13 cellular contexts compared by ENCODE assay signal in the genomic region with DNA sequence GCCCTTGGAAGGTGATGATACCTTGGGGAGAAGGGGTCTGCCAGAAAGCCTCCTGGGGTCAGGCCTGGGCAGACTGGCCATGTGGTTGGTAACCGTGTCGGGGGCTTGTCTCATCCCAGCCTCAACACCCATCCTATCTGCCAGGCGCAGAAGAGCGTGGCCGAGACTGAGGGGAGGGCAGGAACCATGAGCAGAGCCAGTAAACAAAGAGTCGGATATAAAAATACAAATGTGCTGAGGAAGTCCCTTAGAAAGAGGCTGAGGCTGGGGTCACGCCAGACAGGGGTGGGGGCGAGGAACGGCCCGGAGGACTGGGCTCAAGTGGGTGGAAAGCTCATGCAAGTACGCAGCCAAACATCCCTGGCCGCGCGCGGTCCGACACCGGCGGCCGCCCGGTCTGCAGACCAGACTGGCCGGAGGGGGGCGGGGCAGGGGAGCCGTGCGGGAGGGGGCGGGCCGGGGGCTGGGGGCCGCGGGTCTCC. TPM values are rescaled to one million over a fixed set of nuclear protein-coding genes. Genes with fewer than 3 reads are reported as not detected.
DNase-seq lines count a peak whose midpoint lies in the region; ATAC-seq and TF ChIP-seq lines count a peak whose summit lies in the region.
"Had no signal": no experiment of that assay in that cellular context is flagged by ENCODE, and none has a peak within 500 bp of the region (broad histone marks: within the 10 kb centered on the region; RNA-seq: fewer than 3 reads in every experiment).

No MANE protein-coding gene starts in this region.

- H3K27ac Mint-ChIP-seq in activated naive CD4-positive, alpha-beta T cell treated with anti-CD3 and anti-CD28 coated beads, Interleukin-2, amount 50 U/mL, for 24 hours, result no peak overlapping the region
- H3K27ac Mint-ChIP-seq in immature natural killer cell, result no peak overlapping the region
- H3K27ac Mint-ChIP-seq in stimulated activated naive B cell treated with anti-CD40 and anti-IgM and Interleukin-4, amounts not matched to agents 10 μg/mL and 1 μg/mL and 100 μg/mL, for 72 hours, result no peak overlapping the region

- H3K4me1 ChIP-seq in BE2C, result no peaks in the 10 kb centered on the region
- peaks cover 3% of the 10 kb centered on the region for H3K4me1 ChIP-seq in foreskin keratinocyte

- no peak for ATAC-seq in stimulated activated naive B cell treated with anti-CD40 and anti-IgM and Interleukin-4, amounts not matched to agents 10 μg/mL and 1 μg/mL and 100 μg/mL, for 72 hours (replicated peaks)
- ATAC-seq in foreskin keratinocyte (no peak), GM18870 (IDR thresholded peaks at IDR 0.05; ENCODE audit: unreplicated experiment) (no peak)

- no peaks in the 10 kb centered on the region for H3K9me3 ChIP-seq in BE2C

- peaks cover 26% of the 10 kb centered on the region for H3K4me1 Mint-ChIP-seq in activated naive CD4-positive, alpha-beta T cell treated with anti-CD3 and anti-CD28 coated beads, Interleukin-2, amount 50 U/mL, for 24 hours
- H3K4me1 Mint-ChIP-seq in immature natural killer cell, result peaks cover 21 to 22% of the 10 kb centered on the region in 2 donors
- peaks cover 17 to 18% of the 10 kb centered on the region in 2 donors for H3K4me1 Mint-ChIP-seq in stimulated activated naive B cell treated with anti-CD40 and anti-IgM and Interleukin-4, amounts not matched to agents 10 μg/mL and 1 μg/mL and 100 μg/mL, for 72 hours

- H3K27me3 ChIP-seq in BE2C (peaks cover 5% of the 10 kb centered on the region; the same call in 1 of the 2 replicates), foreskin keratinocyte (peaks cover 39% of the 10 kb centered on the region)

- TF ChIP-seq CTCF in BE2C (IDR thresholded peaks at IDR 0.05; ENCODE audit: low read depth, low read length) (no peak), foreskin keratinocyte (conservative IDR thresholded peaks at IDR 0.05) (no peak)

- H3K36me3 Mint-ChIP-seq in activated naive CD4-positive, alpha-beta T cell treated with anti-CD3 and anti-CD28 coated beads, Interleukin-2, amount 50 U/mL, for 24 hours, result peaks cover 7% of the 10 kb centered on the region
- no peaks in the 10 kb centered on the region for H3K36me3 Mint-ChIP-seq in immature natural killer cell
- H3K36me3 Mint-ChIP-seq in stimulated activated naive B cell treated with anti-CD40 and anti-IgM and Interleukin-4, amounts not matched to agents 10 μg/mL and 1 μg/mL and 100 μg/mL, for 72 hours, result peaks cover 9 to 22% of the 10 kb centered on the region in 2 donors

- H3K9me3 Mint-ChIP-seq in activated naive CD4-positive, alpha-beta T cell treated with anti-CD3 and anti-CD28 coated beads, Interleukin-2, amount 50 U/mL, for 24 hours, result no peaks in the 10 kb centered on the region
- H3K9me3 Mint-ChIP-seq in immature natural killer cell, result no peaks in the 10 kb centered on the region
- H3K9me3 Mint-ChIP-seq in stimulated activated naive B cell treated with anti-CD40 and anti-IgM and Interleukin-4, amounts not matched to agents 10 μg/mL and 1 μg/mL and 100 μg/mL, for 72 hours, result no peaks in the 10 kb centered on the region

- H3K27ac ChIP-seq in foreskin keratinocyte, result no peak overlapping the region
- H3K27ac ChIP-seq: HL-60 had no signal

- no peak for DNase-seq in activated naive CD4-positive, alpha-beta T cell (lab: John Stamatoyannopoulos, UW)
- DNase-seq in NCI-H69 (lab: John Stamatoyannopoulos, UW) (peak; percentile 41), immature natural killer cell (no peak), BE2C (no peak), foreskin keratinocyte (no peak)
- no peak for DNase-seq in stimulated activated naive B cell treated with anti-CD40 and anti-IgM and Interleukin-4, amounts not matched to agents 10 μg/mL and 1 μg/mL and 100 μg/mL, for 72 hours
- DNase-seq: cerebellar nuclear complex, NCI-H446 had no signal

- H3K4me3 ChIP-seq in BE2C (ENCODE audit: low read depth, low read length), result no peak overlapping the region

- peak overlapping the region; percentile 77 for H3K4me3 Mint-ChIP-seq in activated naive CD4-positive, alpha-beta T cell treated with anti-CD3 and anti-CD28 coated beads, Interleukin-2, amount 50 U/mL, for 24 hours
- H3K4me3 Mint-ChIP-seq in immature natural killer cell, result peak overlapping the region in 4 of 5 donors; percentile 35 to 80 (median 71)
- H3K4me3 Mint-ChIP-seq in stimulated activated naive B cell treated with anti-CD40 and anti-IgM and Interleukin-4, amounts not matched to agents 10 μg/mL and 1 μg/mL and 100 μg/mL, for 72 hours, result peak overlapping the region; percentile 52 to 65

- H3K27me3 Mint-ChIP-seq in activated naive CD4-positive, alpha-beta T cell treated with anti-CD3 and anti-CD28 coated beads, Interleukin-2, amount 50 U/mL, for 24 hours, result peaks cover 17% of the 10 kb centered on the region
- peaks cover 3 to 14% (median 12%) of the 10 kb centered on the region in 3 donors for H3K27me3 Mint-ChIP-seq in immature natural killer cell (ENCODE audit: low read depth in 3 of 3)
- peaks cover 38 to 48% of the 10 kb centered on the region in 2 donors for H3K27me3 Mint-ChIP-seq in stimulated activated naive B cell treated with anti-CD40 and anti-IgM and Interleukin-4, amounts not matched to agents 10 μg/mL and 1 μg/mL and 100 μg/mL, for 72 hours

- H3K36me3 ChIP-seq in BE2C, result no peaks in the 10 kb centered on the region

RNA-seq across cellular contexts. Expression of a gene that starts 1.9 kb away (rescaled TPM):
- polyA plus RNA-seq in immature natural killer cell (not detected), foreskin keratinocyte (0.91 and 0.99 TPM in 2 replicates)
- polyA plus RNA-seq in BE2C (2012; ENCODE audit: insufficient read depth, insufficient read length, low read depth), result 12.8 TPM
- total RNA-seq in foreskin keratinocyte, result 0.17 and 0.42 TPM in 2 replicates

RNA-seq across cellular contexts. Expression of a gene that starts 10.0 kb away (rescaled TPM):
- 1 to 10 TPM; 1.7 to 5.4 (median 3.3) TPM for polyA plus RNA-seq in immature natural killer cell
- 70.9 TPM for polyA plus RNA-seq in BE2C (2012; ENCODE audit: insufficient read depth, insufficient read length, low read depth)
- 11.1 and 12.0 TPM in 2 replicates for total RNA-seq in foreskin keratinocyte
- polyA plus RNA-seq in foreskin keratinocyte, result 13.7 and 14.5 TPM in 2 replicates

RNA-seq across cellular contexts. Expression of a gene that starts 10.7 kb away (rescaled TPM):
- polyA plus RNA-seq in immature natural killer cell, result 10 to 100 TPM; 35.7 to 62.5 (median 46.8) TPM
- polyA plus RNA-seq in BE2C (2012; ENCODE audit: insufficient read depth, insufficient read length, low read depth), result 245 TPM
- total RNA-seq in foreskin keratinocyte, result 36.8 and 38.5 TPM in 2 replicates
- polyA plus RNA-seq in foreskin keratinocyte, result 59.4 and 59.7 TPM in 2 replicates

RNA-seq across cellular contexts. Expression of a gene that starts 16.4 kb away (rescaled TPM):
- not detected for polyA plus RNA-seq in immature natural killer cell
- 2.0 TPM for polyA plus RNA-seq in BE2C (2012; ENCODE audit: insufficient read depth, insufficient read length, low read depth)
- not detected in 2 replicates for total RNA-seq in foreskin keratinocyte
- polyA plus RNA-seq in foreskin keratinocyte, result not detected in 2 replicates
- total RNA-seq: fibroblast of lung, RPMI7951 had no signal
- polyA plus RNA-seq: fibroblast of lung had no signal

RNA-seq across cellular contexts. Expression of a gene that starts 30.1 kb away (rescaled TPM):
- polyA plus RNA-seq in immature natural killer cell (not detected), foreskin keratinocyte (not detected in 2 replicates)
- 17.4 TPM for polyA plus RNA-seq in BE2C (2012; ENCODE audit: insufficient read depth, insufficient read length, low read depth)
- not detected in 2 replicates for total RNA-seq in foreskin keratinocyte
- total RNA-seq: fibroblast of lung, RPMI7951 had no signal
- polyA plus RNA-seq: fibroblast of lung had no signal
